In genomic region chrX:75522565-75523411, GRCh38 we compare ENCODE assay signal across 8 cellular contexts. TPM values are rescaled to one million over a fixed set of nuclear protein-coding genes. Genes with fewer than 3 reads are reported as not detected.
A peak's percentile ranks its signal among the peaks of the same experiment; 100 is the strongest.
DNase-seq lines count a peak whose midpoint lies in the region; ATAC-seq lines count a peak whose summit lies in the region.

TSS of gene ZDHHC15 (minus strand) at chrX:75523037. CDS start at chrX:75523024, 13 bp downstream.

- peaks cover 26% of the 10 kb centered on the region for H3K4me1 Mint-ChIP-seq in activated naive CD4-positive, alpha-beta T cell treated with anti-CD3 and anti-CD28 coated beads for 36 hours (ENCODE audit: low read depth)

- no peaks in the 10 kb centered on the region for H3K9me3 Mint-ChIP-seq in activated naive CD4-positive, alpha-beta T cell treated with anti-CD3 and anti-CD28 coated beads for 36 hours

- peak; percentile 48 for ATAC-seq in GM18511 (IDR thresholded peaks at IDR 0.05; ENCODE audit: unreplicated experiment)
- no peak for ATAC-seq in GM19397 (IDR thresholded peaks at IDR 0.05; ENCODE audit: unreplicated experiment)

- CTCF ChIA-PET in activated naive CD4-positive, alpha-beta T cell treated with anti-CD3 and anti-CD28 coated beads for 36 hours (lab: Charles Lee): no interaction called here

- no peaks in the 10 kb centered on the region for H3K27me3 Mint-ChIP-seq in activated naive CD4-positive, alpha-beta T cell treated with anti-CD3 and anti-CD28 coated beads for 36 hours (ENCODE audit: low read depth)

- no peaks in the 10 kb centered on the region for H3K9me3 ChIP-seq in NT2/D1 (ENCODE audit: insufficient read depth, low read length)
- no peaks in the 10 kb centered on the region for H3K9me3 ChIP-seq in thymus (ENCODE audit: control insufficient read depth)

- H3K36me3 ChIP-seq in NT2/D1 (ENCODE audit: insufficient read depth, insufficient read length, low read length): no peaks in the 10 kb centered on the region
- no peaks in the 10 kb centered on the region for H3K36me3 ChIP-seq in thymus (ENCODE audit: control insufficient read depth, insufficient read depth)

- H3K4me3 ChIP-seq in NT2/D1 (ENCODE audit: insufficient read length, low read depth) (peak within 1 kb of the TSS; percentile 82), thymus (ENCODE audit: low read length) (peak within 1 kb of the TSS; percentile 59)

- peak within 1 kb of the TSS; percentile 15 for H3K27ac ChIP-seq in thymus (ENCODE audit: low read depth)

- H3K4me1 ChIP-seq in NT2/D1 (ENCODE audit: insufficient read depth, insufficient read length) (no peaks in the 10 kb centered on the region), thymus (ENCODE audit: control insufficient read depth, insufficient read depth, low read length) (peaks cover 2% of the 10 kb centered on the region)

- WGBS in thymus: under 1% methylated on average over 43 of the region's 43 CpGs

- H3K36me3 Mint-ChIP-seq in activated naive CD4-positive, alpha-beta T cell treated with anti-CD3 and anti-CD28 coated beads for 36 hours (ENCODE audit: low read depth): no peaks in the 10 kb centered on the region

- peak; percentile 20 for DNase-seq in NT2/D1 (ENCODE audit: low read depth, low spot score)
- peak; percentile 68 for DNase-seq in activated naive CD4-positive, alpha-beta T cell treated with anti-CD3 and anti-CD28 coated beads for 36 hours
- DNase-seq in head of caudate nucleus: peak; percentile 24 to 88 (median 71)
- DNase-seq in occipital lobe (lab: John Stamatoyannopoulos, UW): peak; percentile 70
- DNase-seq in COLO829 (ENCODE audit: low spot score): no peak

- H3K9ac ChIP-seq in NT2/D1 (ENCODE audit: insufficient read length, low read depth): peak within 1 kb of the TSS; percentile 86

- H3K27ac Mint-ChIP-seq in activated naive CD4-positive, alpha-beta T cell treated with anti-CD3 and anti-CD28 coated beads for 36 hours: peak within 1 kb of the TSS; percentile 70

- peak within 1 kb of the TSS; percentile 80 for H3K4me3 Mint-ChIP-seq in activated naive CD4-positive, alpha-beta T cell treated with anti-CD3 and anti-CD28 coated beads for 36 hours

- intact Hi-C loops in activated naive CD4-positive, alpha-beta T cell treated with anti-CD3 and anti-CD28 coated beads for 36 hours (cut with micrococcal nuclease): loop anchor here (1.0 to 10.0 kb wide), 4 partner anchors 222 to 908 kb away; partner anchors contain the start of genes RLIM and UPRT
- intact Hi-C loops in head of caudate nucleus (cut with DNase I): no loop called here

- H3K27me3 ChIP-seq in NT2/D1 (ENCODE audit: insufficient read depth, insufficient read length): no peaks in the 10 kb centered on the region
- no peaks in the 10 kb centered on the region for H3K27me3 ChIP-seq in thymus (ENCODE audit: control insufficient read depth, insufficient read depth)

RNA-seq across cellular contexts. Expression of gene ZDHHC15, which starts in this region (rescaled TPM):
- under 1 TPM; 0.17 to 0.21 TPM for total RNA-seq in activated naive CD4-positive, alpha-beta T cell treated with anti-CD3 and anti-CD28 coated beads for 36 hours
- total RNA-seq in occipital lobe: 13.6 TPM
- polyA plus RNA-seq in thymus: 0.55 TPM

Comparison
In these comparisons a context has a peak if more than half of its experiments do, and no peak if none do; other contexts are left out.
1. RNA of gene ZDHHC15 (total RNA-seq): 13.6 TPM in occipital lobe (single experiment); 0.17 to 0.21 TPM in activated naive CD4-positive, alpha-beta T cell treated with anti-CD3 and anti-CD28 coated beads for 36 hours; every median in the first group is over 10 times any median in the second.
2. Peak in DNase-seq in activated naive CD4-positive, alpha-beta T cell treated with anti-CD3 and anti-CD28 coated beads for 36 hours; RNA of the gene not detected or under 1 TPM.